Comparison of ENCODE assay signal across 9 cellular contexts in genomic region chr17:28760987-28761562, GRCh38. TPM values are rescaled to one million over a fixed set of nuclear protein-coding genes. Genes with fewer than 3 reads are reported as not detected.
DNase-seq lines count a peak whose midpoint lies in the region; ATAC-seq and TF ChIP-seq lines count a peak whose summit lies in the region.
"Had no signal": no experiment of that assay in that cellular context is flagged by ENCODE, and none has a peak within 500 bp of the region (broad histone marks: within the 10 kb centered on the region; RNA-seq: fewer than 3 reads in every experiment).

No MANE protein-coding gene starts in this region.

- DNase-seq in GM23248, result peak; percentile 78
- DNase-seq in NOMO-1 treated with dmso at 0.1 percent for 144 hours (lab: John Stamatoyannopoulos, UW; ENCODE audit: unreplicated experiment), result peak; percentile 49
- DNase-seq in fibroblast of gingiva (ENCODE audit: low read depth), result peak; percentile 49
- DNase-seq in osteoblast (ENCODE audit: insufficient read length, low spot score, missing footprints), result peak; percentile 71
- DNase-seq in vagina (ENCODE audit: extremely low spot score in 2 of 2), result no peak
- no peak for DNase-seq in NCI-H1436 (lab: John Stamatoyannopoulos, UW)

- H3K36me3 ChIP-seq in GM23248 (ENCODE audit: low read depth) (peaks cover 10% of the 10 kb centered on the region; the same call in 1 of the 2 replicates), osteoblast (ENCODE audit: insufficient read depth, low read length) (peaks cover 39% of the 10 kb centered on the region), vagina (peaks cover 0 to 22% of the 10 kb centered on the region in 2 donors)
- H3K36me3 ChIP-seq: uterus had no signal

- no peak for TF ChIP-seq POLR2A in vagina (IDR thresholded peaks at IDR 0.05)

- H3K79me2 ChIP-seq in GM23248 (ENCODE audit: insufficient read depth) (0 out of 2 replicates have a peak, but pooled peaks cover 7% of the 10 kb centered on the region), osteoblast (ENCODE audit: insufficient read depth, low read length) (peaks cover 8% of the 10 kb centered on the region)

- in situ Hi-C loops in GM23248 (cut with MboI), result loop anchor here (10.0 kb wide), 1 partner anchor 134 kb away; the partner anchor contains the start of gene FLOT2

- WGBS in GM23248 (ENCODE audit: low coverage in 1 of 2, low lambda C conversion rate in 2 of 2, missing lambda C conversion rate in 2 of 2), 2 experiments, result 53 to 56% methylated on average over 7 of the region's 7 CpGs

- H3K9me3 ChIP-seq in GM23248 (ENCODE audit: low read depth), result no peaks in the 10 kb centered on the region
- no peaks in the 10 kb centered on the region for H3K9me3 ChIP-seq in osteoblast (ENCODE audit: low read depth, low read length)
- no peaks in the 10 kb centered on the region for H3K9me3 ChIP-seq in vagina
- H3K9me3 ChIP-seq: uterus had no signal

- peaks cover 8% of the 10 kb centered on the region; the same call in 1 of the 2 replicates for H3F3A ChIP-seq in GM23248 (ENCODE audit: insufficient read depth)

- intact Hi-C loops in vagina (cut with DNase I), result loop anchor here (5.0 kb wide), 1 partner anchor 136 kb away; the partner anchor contains the start of gene FLOT2

- H3K4me2 ChIP-seq in GM23248 (ENCODE audit: unreplicated experiment), result no peak overlapping the region
- no peak overlapping the region for H3K4me2 ChIP-seq in osteoblast (ENCODE audit: insufficient read depth, low read length)

- no peaks in the 10 kb centered on the region for H3K4me1 ChIP-seq in GM23248 (ENCODE audit: insufficient read depth)
- H3K4me1 ChIP-seq in osteoblast (ENCODE audit: insufficient read depth, low read length), result peaks cover 5% of the 10 kb centered on the region
- no peaks in the 10 kb centered on the region for H3K4me1 ChIP-seq in vagina
- H3K4me1 ChIP-seq: uterus had no signal

- TF ChIP-seq CTCF in osteoblast (IDR thresholded peaks at IDR 0.05; ENCODE audit: extremely low read depth, low read depth, low read length) (no peak), vagina (IDR thresholded peaks at IDR 0.05) (no peak)

- no peak overlapping the region for H3K9ac ChIP-seq in GM23248

- H3K27me3 ChIP-seq in GM23248 (replicated peaks; ENCODE audit: insufficient read depth) (no peaks in the 10 kb centered on the region), osteoblast (ENCODE audit: insufficient read depth, low read length) (no peaks in the 10 kb centered on the region), vagina (no peaks in the 10 kb centered on the region)
- H3K27me3 ChIP-seq: uterus had no signal

- no peak for ATAC-seq in GM18907 (IDR thresholded peaks at IDR 0.05; ENCODE audit: unreplicated experiment)
- ATAC-seq in HG03025 (IDR thresholded peaks at IDR 0.05; ENCODE audit: low FRiP score, unreplicated experiment), result no peak

- H3K27ac ChIP-seq in GM23248 (peak overlapping the region; percentile 28; the same call in 1 of the 2 replicates), osteoblast (ENCODE audit: low read depth, low read length) (no peak overlapping the region), vagina (no peak overlapping the region)
- H3K27ac ChIP-seq: uterus had no signal

- no peak overlapping the region for H3K4me3 ChIP-seq in GM23248
- no peak overlapping the region for H3K4me3 ChIP-seq in osteoblast (ENCODE audit: insufficient read depth, low read length)
- no peak overlapping the region for H3K4me3 ChIP-seq in vagina
- H3K4me3 ChIP-seq: uterus had no signal

- H3K9me2 ChIP-seq in GM23248 (ENCODE audit: insufficient read depth), result no peaks in the 10 kb centered on the region

- H4K20me1 ChIP-seq in GM23248 (ENCODE audit: insufficient read depth) (no peaks in the 10 kb centered on the region), osteoblast (ENCODE audit: insufficient read depth, low read length) (peaks cover 28% of the 10 kb centered on the region)

- H2AFZ ChIP-seq in GM23248, result no peak overlapping the region
- no peak overlapping the region for H2AFZ ChIP-seq in osteoblast (ENCODE audit: low read length)

RNA-seq across cellular contexts. Expression of gene TRAF4, which starts 17.3 kb away (rescaled TPM):
- total RNA-seq in GM23248 (2014; rRNA removed; shearing (Covaris generic)), result 30.3 and 55.4 TPM in 2 replicates
- polyA plus RNA-seq in GM23248 (2016; fragmentation: Nextera tagmentation; extraction: Ambion mirVana), result 23.4 and 23.5 TPM in 2 replicates
- total RNA-seq in osteoblast (36.8 and 47.0 TPM in 2 replicates), vagina (26.5 TPM)

RNA-seq across cellular contexts. Expression of gene NEK8, which starts 32.5 kb away (rescaled TPM):
- 2.9 and 13.5 TPM in 2 replicates for total RNA-seq in GM23248 (2014; rRNA removed; shearing (Covaris generic))
- 2.7 and 2.8 TPM in 2 replicates for polyA plus RNA-seq in GM23248 (2016; fragmentation: Nextera tagmentation; extraction: Ambion mirVana)
- total RNA-seq in osteoblast (6.2 and 7.2 TPM in 2 replicates), vagina (0.98 TPM)

RNA-seq across cellular contexts. Expression of gene TLCD1, which starts 35.0 kb away (rescaled TPM):
- total RNA-seq in GM23248 (2014; rRNA removed; shearing (Covaris generic)), result 4.8 and 16.3 TPM in 2 replicates
- polyA plus RNA-seq in GM23248 (2016; fragmentation: Nextera tagmentation; extraction: Ambion mirVana), result 13.8 and 14.2 TPM in 2 replicates
- total RNA-seq in osteoblast (3.2 and 4.0 TPM in 2 replicates), vagina (2.9 TPM)

RNA-seq across cellular contexts. Expression of gene RPL23A, which starts 41.3 kb away (rescaled TPM):
- 362 and 383 TPM in 2 replicates for total RNA-seq in GM23248 (2014; rRNA removed; shearing (Covaris generic))
- 1,040 and 1,075 TPM in 2 replicates for polyA plus RNA-seq in GM23248 (2016; fragmentation: Nextera tagmentation; extraction: Ambion mirVana)
- total RNA-seq in osteoblast (428 and 494 TPM in 2 replicates), vagina (600 TPM)

RNA-seq across cellular contexts. Expression of gene RAB34, which starts 43.4 kb away (rescaled TPM):
- total RNA-seq in GM23248 (2014; rRNA removed; shearing (Covaris generic)), result 307 and 476 TPM in 2 replicates
- polyA plus RNA-seq in GM23248 (2016; fragmentation: Nextera tagmentation; extraction: Ambion mirVana), result 277 and 293 TPM in 2 replicates
- 176 and 186 TPM in 2 replicates for total RNA-seq in osteoblast
- 195 TPM for total RNA-seq in vagina

Comparison
In these comparisons a context has a peak if more than half of its experiments do, and no peak if none do; other contexts are left out.
1. DNase-seq: peak in GM23248 (single experiment), NOMO-1 treated with dmso at 0.1 percent for 144 hours (single experiment), fibroblast of gingiva (single experiment) and osteoblast (single experiment); none in vagina (0 of 2) and NCI-H1436 (single experiment).